Comparison of ENCODE assay signal across 1 cellular context in the genomic region with DNA sequence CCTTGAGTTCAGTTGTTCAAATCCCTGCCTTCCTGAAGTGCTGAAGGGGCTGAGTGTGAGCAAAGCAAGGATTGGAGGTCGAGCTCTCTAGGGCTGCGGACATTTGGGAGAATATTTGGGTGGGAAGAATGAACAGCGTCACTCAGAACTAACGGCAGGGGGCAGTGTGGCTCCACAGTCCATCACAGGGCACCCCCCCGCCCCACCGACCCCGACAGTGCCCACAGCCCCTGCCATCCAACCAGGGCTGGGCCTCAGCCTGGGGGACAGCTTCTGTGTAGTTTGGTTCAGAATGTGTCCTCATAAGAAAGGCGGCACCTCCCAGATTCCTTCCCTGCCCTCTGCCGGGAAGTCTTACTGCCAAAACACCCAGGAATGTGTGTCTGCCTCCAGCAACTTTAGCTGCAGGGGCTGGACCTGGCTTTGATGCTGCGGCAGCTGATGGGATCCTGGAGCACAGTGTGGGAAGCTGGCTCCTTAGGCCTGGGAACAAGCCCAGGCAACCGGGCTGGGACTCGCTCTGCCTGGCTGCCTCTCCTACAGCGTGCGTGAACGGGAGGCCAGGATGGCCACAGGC.
TF ChIP-seq lines count a peak whose summit lies in the region.

No MANE protein-coding gene starts in this region.

TF ChIP-seq in HepG2, 621 proteins besides CTCF, POLR2A, EP300 and RAD21 (continued from another document):
- TF ChIP-seq, protein P1, sequence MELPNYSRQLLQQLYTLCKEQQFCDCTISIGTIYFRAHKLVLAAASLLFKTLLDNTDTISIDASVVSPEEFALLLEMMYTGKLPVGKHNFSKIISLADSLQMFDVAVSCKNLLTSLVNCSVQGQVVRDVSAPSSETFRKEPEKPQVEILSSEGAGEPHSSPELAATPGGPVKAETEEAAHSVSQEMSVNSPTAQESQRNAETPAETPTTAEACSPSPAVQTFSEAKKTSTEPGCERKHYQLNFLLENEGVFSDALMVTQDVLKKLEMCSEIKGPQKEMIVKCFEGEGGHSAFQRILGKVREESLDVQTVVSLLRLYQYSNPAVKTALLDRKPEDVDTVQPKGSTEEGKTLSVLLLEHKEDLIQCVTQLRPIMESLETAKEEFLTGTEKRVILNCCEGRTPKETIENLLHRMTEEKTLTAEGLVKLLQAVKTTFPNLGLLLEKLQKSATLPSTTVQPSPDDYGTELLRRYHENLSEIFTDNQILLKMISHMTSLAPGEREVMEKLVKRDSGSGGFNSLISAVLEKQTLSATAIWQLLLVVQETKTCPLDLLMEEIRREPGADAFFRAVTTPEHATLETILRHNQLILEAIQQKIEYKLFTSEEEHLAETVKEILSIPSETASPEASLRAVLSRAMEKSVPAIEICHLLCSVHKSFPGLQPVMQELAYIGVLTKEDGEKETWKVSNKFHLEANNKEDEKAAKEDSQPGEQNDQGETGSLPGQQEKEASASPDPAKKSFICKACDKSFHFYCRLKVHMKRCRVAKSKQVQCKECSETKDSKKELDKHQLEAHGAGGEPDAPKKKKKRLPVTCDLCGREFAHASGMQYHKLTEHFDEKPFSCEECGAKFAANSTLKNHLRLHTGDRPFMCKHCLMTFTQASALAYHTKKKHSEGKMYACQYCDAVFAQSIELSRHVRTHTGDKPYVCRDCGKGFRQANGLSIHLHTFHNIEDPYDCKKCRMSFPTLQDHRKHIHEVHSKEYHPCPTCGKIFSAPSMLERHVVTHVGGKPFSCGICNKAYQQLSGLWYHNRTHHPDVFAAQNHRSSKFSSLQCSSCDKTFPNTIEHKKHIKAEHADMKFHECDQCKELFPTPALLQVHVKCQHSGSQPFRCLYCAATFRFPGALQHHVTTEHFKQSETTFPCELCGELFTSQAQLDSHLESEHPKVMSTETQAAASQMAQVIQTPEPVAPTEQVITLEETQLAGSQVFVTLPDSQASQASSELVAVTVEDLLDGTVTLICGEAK (IDR thresholded peaks at IDR 0.05), result no peak
- TF ChIP-seq, protein P1 (CRISPR knock-in tag; IDR thresholded peaks at IDR 0.05), result no peak
- TF ChIP-seq, protein P2, sequence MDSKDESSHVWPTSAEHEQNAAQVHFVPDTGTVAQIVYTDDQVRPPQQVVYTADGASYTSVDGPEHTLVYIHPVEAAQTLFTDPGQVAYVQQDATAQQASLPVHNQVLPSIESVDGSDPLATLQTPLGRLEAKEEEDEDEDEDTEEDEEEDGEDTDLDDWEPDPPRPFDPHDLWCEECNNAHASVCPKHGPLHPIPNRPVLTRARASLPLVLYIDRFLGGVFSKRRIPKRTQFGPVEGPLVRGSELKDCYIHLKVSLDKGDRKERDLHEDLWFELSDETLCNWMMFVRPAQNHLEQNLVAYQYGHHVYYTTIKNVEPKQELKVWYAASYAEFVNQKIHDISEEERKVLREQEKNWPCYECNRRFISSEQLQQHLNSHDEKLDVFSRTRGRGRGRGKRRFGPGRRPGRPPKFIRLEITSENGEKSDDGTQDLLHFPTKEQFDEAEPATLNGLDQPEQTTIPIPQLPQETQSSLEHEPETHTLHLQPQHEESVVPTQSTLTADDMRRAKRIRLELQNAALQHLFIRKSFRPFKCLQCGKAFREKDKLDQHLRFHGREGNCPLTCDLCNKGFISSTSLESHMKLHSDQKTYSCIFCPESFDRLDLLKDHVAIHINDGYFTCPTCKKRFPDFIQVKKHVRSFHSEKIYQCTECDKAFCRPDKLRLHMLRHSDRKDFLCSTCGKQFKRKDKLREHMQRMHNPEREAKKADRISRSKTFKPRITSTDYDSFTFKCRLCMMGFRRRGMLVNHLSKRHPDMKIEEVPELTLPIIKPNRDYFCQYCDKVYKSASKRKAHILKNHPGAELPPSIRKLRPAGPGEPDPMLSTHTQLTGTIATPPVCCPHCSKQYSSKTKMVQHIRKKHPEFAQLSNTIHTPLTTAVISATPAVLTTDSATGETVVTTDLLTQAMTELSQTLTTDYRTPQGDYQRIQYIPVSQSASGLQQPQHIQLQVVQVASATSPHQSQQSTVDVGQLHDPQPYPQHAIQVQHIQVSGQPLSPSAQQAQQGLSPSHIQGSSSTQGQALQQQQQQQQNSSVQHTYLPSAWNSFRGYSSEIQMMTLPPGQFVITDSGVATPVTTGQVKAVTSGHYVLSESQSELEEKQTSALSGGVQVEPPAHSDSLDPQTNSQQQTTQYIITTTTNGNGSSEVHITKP (CRISPR knock-in tag; IDR thresholded peaks at IDR 0.05; ENCODE audit: low read depth), result no peak
- no peak for TF ChIP-seq ELF4 (CRISPR knock-in tag; IDR thresholded peaks at IDR 0.05; ENCODE audit: borderline replicate concordance)
- no peak for TF ChIP-seq ZBTB21 (CRISPR knock-in tag; IDR thresholded peaks at IDR 0.05)
- TF ChIP-seq, protein P3, sequence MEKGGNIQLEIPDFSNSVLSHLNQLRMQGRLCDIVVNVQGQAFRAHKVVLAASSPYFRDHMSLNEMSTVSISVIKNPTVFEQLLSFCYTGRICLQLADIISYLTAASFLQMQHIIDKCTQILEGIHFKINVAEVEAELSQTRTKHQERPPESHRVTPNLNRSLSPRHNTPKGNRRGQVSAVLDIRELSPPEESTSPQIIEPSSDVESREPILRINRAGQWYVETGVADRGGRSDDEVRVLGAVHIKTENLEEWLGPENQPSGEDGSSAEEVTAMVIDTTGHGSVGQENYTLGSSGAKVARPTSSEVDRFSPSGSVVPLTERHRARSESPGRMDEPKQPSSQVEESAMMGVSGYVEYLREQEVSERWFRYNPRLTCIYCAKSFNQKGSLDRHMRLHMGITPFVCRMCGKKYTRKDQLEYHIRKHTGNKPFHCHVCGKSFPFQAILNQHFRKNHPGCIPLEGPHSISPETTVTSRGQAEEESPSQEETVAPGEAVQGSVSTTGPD (CRISPR knock-in tag; IDR thresholded peaks at IDR 0.05), result no peak
- no peak for TF ChIP-seq ELF1 (CRISPR knock-in tag; IDR thresholded peaks at IDR 0.05)
- TF ChIP-seq, protein P4, sequence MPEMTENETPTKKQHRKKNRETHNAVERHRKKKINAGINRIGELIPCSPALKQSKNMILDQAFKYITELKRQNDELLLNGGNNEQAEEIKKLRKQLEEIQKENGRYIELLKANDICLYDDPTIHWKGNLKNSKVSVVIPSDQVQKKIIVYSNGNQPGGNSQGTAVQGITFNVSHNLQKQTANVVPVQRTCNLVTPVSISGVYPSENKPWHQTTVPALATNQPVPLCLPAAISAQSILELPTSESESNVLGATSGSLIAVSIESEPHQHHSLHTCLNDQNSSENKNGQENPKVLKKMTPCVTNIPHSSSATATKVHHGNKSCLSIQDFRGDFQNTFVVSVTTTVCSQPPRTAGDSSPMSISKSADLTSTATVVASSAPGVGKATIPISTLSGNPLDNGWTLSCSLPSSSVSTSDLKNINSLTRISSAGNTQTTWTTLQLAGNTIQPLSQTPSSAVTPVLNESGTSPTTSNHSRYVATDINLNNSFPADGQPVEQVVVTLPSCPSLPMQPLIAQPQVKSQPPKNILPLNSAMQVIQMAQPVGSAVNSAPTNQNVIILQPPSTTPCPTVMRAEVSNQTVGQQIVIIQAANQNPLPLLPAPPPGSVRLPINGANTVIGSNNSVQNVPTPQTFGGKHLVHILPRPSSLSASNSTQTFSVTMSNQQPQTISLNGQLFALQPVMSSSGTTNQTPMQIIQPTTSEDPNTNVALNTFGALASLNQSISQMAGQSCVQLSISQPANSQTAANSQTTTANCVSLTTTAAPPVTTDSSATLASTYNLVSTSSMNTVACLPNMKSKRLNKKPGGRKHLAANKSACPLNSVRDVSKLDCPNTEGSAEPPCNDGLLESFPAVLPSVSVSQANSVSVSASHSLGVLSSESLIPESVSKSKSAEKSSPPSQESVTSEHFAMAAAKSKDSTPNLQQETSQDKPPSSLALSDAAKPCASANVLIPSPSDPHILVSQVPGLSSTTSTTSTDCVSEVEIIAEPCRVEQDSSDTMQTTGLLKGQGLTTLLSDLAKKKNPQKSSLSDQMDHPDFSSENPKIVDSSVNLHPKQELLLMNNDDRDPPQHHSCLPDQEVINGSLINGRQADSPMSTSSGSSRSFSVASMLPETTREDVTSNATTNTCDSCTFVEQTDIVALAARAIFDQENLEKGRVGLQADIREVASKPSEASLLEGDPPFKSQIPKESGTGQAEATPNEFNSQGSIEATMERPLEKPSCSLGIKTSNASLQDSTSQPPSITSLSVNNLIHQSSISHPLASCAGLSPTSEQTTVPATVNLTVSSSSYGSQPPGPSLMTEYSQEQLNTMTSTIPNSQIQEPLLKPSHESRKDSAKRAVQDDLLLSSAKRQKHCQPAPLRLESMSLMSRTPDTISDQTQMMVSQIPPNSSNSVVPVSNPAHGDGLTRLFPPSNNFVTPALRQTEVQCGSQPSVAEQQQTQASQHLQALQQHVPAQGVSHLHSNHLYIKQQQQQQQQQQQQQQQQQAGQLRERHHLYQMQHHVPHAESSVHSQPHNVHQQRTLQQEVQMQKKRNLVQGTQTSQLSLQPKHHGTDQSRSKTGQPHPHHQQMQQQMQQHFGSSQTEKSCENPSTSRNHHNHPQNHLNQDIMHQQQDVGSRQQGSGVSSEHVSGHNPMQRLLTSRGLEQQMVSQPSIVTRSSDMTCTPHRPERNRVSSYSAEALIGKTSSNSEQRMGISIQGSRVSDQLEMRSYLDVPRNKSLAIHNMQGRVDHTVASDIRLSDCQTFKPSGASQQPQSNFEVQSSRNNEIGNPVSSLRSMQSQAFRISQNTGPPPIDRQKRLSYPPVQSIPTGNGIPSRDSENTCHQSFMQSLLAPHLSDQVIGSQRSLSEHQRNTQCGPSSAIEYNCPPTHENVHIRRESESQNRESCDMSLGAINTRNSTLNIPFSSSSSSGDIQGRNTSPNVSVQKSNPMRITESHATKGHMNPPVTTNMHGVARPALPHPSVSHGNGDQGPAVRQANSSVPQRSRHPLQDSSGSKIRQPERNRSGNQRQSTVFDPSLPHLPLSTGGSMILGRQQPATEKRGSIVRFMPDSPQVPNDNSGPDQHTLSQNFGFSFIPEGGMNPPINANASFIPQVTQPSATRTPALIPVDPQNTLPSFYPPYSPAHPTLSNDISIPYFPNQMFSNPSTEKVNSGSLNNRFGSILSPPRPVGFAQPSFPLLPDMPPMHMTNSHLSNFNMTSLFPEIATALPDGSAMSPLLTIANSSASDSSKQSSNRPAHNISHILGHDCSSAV (CRISPR knock-in tag; IDR thresholded peaks at IDR 0.05; ENCODE audit: borderline replicate concordance), result no peak
- no peak for TF ChIP-seq SPEN (CRISPR knock-in tag; IDR thresholded peaks at IDR 0.05; ENCODE audit: low read depth)
- TF ChIP-seq, protein P5, sequence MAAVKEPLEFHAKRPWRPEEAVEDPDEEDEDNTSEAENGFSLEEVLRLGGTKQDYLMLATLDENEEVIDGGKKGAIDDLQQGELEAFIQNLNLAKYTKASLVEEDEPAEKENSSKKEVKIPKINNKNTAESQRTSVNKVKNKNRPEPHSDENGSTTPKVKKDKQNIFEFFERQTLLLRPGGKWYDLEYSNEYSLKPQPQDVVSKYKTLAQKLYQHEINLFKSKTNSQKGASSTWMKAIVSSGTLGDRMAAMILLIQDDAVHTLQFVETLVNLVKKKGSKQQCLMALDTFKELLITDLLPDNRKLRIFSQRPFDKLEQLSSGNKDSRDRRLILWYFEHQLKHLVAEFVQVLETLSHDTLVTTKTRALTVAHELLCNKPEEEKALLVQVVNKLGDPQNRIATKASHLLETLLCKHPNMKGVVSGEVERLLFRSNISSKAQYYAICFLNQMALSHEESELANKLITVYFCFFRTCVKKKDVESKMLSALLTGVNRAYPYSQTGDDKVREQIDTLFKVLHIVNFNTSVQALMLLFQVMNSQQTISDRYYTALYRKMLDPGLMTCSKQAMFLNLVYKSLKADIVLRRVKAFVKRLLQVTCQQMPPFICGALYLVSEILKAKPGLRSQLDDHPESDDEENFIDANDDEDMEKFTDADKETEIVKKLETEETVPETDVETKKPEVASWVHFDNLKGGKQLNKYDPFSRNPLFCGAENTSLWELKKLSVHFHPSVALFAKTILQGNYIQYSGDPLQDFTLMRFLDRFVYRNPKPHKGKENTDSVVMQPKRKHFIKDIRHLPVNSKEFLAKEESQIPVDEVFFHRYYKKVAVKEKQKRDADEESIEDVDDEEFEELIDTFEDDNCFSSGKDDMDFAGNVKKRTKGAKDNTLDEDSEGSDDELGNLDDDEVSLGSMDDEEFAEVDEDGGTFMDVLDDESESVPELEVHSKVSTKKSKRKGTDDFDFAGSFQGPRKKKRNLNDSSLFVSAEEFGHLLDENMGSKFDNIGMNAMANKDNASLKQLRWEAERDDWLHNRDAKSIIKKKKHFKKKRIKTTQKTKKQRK (IDR thresholded peaks at IDR 0.05; ENCODE audit: low read length), result no peak
- no peak for TF ChIP-seq MXI1 (IDR thresholded peaks at IDR 0.05; ENCODE audit: borderline replicate concordance, low read depth, low read length)
- no peak for TF ChIP-seq FOSL2 (CRISPR knock-in tag; IDR thresholded peaks at IDR 0.05)
- no peak for TF ChIP-seq MTF2 (CRISPR knock-in tag; IDR thresholded peaks at IDR 0.05; ENCODE audit: borderline replicate concordance)
